ENCODE assay signal across 8 cellular contexts in the genomic region with DNA sequence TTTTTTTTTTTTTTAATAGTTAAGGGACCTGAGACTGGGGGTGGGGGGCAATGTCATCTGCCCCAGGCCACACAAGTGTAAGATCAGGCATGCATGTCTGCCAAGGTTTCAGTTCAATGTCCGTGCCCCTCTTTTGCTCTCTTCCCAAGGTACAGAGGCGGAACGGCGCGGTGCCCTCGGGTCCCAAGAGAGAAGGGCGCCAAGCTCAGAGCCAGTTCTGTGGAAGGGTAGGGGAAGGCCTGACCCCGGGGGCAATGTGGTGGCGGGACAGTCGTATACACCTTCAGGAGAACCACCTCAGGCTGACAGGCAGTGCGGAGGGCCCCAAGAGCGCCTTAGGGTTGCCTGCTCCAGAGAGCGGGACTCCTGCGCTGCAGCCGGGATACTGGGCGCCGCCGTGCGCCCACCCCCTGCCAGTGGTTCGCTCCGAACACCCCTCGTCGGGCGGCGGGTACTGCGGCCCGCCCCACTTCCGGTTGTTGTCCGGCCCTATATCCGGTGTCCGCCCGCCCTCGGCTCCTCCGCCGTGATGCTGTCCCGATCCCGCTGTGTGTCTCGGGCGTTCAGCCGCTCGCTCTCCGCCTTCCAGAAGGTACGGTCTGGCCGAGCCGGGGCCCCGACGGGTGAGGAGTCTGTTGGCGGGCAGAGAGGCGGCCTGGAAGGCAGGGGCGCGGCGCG. TPM values are rescaled to one million over a fixed set of nuclear protein-coding genes. Genes with fewer than 3 reads are reported as not detected.
DNase-seq lines count a peak whose midpoint lies in the region; ATAC-seq and TF ChIP-seq lines count a peak whose summit lies in the region.

Gene DLST (plus strand): TSS at position 492 of the 678 bp plus-strand sequence. CDS start 38 bp downstream, at position 530.

- no peaks in the 10 kb centered on the region for H3K27me3 ChIP-seq in BE2C

- H3K27ac ChIP-seq in cingulate gyrus (ENCODE audit: low read depth, low read length) = peak within 1 kb of the TSS; percentile 95

- peaks cover 17% of the 10 kb centered on the region for H3K36me3 ChIP-seq in BE2C

- peak within 1 kb of the TSS; percentile 86 for H3K4me3 ChIP-seq in BE2C (ENCODE audit: low read depth, low read length)

- no peak for TF ChIP-seq CTCF in BE2C (IDR thresholded peaks at IDR 0.05; ENCODE audit: low read depth, low read length)

- peak; percentile 91 for DNase-seq in BE2C
- DNase-seq in GM19238 (ENCODE audit: insufficient read length, low spot score) = peak; percentile 92
- DNase-seq in NCI-H524 treated with DMSO at 0.1 percent for 48 hours (lab: John Stamatoyannopoulos, UW) = peak; percentile 61
- DNase-seq in activated CD4-positive, alpha-beta T cell treated with anti-CD3 and anti-CD28 coated beads for 4 hours = peak; percentile 79 to 84
- peak; percentile 89 for DNase-seq in kidney tubule cell (ENCODE audit: low spot score)
- peak; percentile 74 to 83 for DNase-seq in stimulated activated CD4-positive, alpha-beta T cell treated with anti-CD3 and anti-CD28 coated beads, Interleukin-1b, Interleukin-23, amount 100 ng/mL, for 4 hours (ENCODE audit: low read depth in 2 of 2)

- no peaks in the 10 kb centered on the region for H3K9me3 ChIP-seq in BE2C

- H3K4me1 ChIP-seq in BE2C = no peaks in the 10 kb centered on the region

- ATAC-seq in HG03439 (IDR thresholded peaks at IDR 0.05; ENCODE audit: unreplicated experiment) = peak; percentile 95

RNA-seq across cellular contexts. Expression of gene DLST, which starts in this region (rescaled TPM):
- 85.4 TPM for polyA plus RNA-seq in BE2C (2012; ENCODE audit: insufficient read depth, insufficient read length, low read depth)

Comparison
In these comparisons a context has a peak if more than half of its experiments do, and no peak if none do; other contexts are left out.
1. Peak in every context shown above with its lines: DNase-seq, ATAC-seq, H3K4me3 ChIP-seq and H3K27ac ChIP-seq.